In the genomic region with DNA sequence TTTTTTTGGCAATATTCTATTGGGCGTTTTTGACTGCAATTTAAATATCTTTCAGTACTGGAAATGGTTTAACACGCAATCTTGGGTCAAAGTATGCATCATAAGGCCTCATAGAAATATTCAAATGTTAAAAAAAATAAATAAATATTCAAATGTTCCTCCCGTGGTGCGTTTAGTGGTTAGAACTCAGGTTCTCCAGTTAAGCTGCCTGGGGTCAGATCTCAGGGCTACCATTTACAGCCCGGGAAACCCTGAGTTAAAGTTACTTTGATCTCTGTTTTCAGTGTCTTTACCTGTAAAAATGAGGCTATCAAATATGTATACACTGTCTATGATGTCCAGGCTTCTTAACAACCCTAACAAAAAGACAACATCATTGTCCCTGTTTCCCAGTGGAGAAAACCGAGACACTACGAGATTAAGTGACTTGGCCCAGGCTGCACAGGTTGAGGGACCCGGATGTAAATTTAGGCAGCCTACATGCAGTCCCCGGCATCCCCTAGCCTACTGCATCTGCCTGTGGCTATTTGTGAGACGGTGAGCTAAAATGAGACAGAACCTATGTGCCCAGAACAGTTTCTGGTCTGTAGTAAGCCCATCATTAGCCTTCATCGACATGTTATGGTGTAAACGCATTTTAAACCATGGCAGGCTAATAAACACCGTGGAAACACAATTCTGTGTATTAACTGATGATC, we compare ENCODE assay signal across 9 cellular contexts. TPM values are rescaled to one million over a fixed set of nuclear protein-coding genes. Genes with fewer than 3 reads are reported as not detected.
A peak's percentile ranks its signal among the peaks of the same experiment; 100 is the strongest.
DNase-seq lines count a peak whose midpoint lies in the region; TF ChIP-seq lines count a peak whose summit lies in the region.
"Had no signal": no experiment of that assay in that cellular context is flagged by ENCODE, and none has a peak within 500 bp of the region (broad histone marks: within the 10 kb centered on the region; RNA-seq: fewer than 3 reads in every experiment).

No MANE protein-coding gene starts in this region.

- H3K27ac ChIP-seq in coronary artery: peak overlapping the region in 1 of 2 donors; percentile 57

- no peaks in the 10 kb centered on the region for H3K27me3 ChIP-seq in MG63

- no peaks in the 10 kb centered on the region for H3K9me3 ChIP-seq in MG63

- H3K4me3 ChIP-seq in MG63: peak overlapping the region; percentile 96
- peak overlapping the region; percentile 91 for H3K4me3 ChIP-seq in coronary artery

- H3K4me1 Mint-ChIP-seq in nephron progenitor cell: peaks cover 37% of the 10 kb centered on the region

- peaks cover 59% of the 10 kb centered on the region for H3K36me3 ChIP-seq in MG63

- peaks cover 7% of the 10 kb centered on the region for H3K9me3 Mint-ChIP-seq in nephron progenitor cell

- peaks cover 13% of the 10 kb centered on the region for H3K27me3 Mint-ChIP-seq in nephron progenitor cell (ENCODE audit: low read depth, poor library complexity)

- TF ChIP-seq CTCF in coronary artery (IDR thresholded peaks at IDR 0.05) (no peak), nephron progenitor cell (IDR thresholded peaks at IDR 0.05) (no peak)

- peak overlapping the region; percentile 91 for H3K4me3 Mint-ChIP-seq in nephron progenitor cell

- H3K27ac Mint-ChIP-seq in nephron progenitor cell: no peak overlapping the region

- peaks cover 28% of the 10 kb centered on the region for H3K36me3 Mint-ChIP-seq in nephron progenitor cell (ENCODE audit: low read depth)

- DNase-seq in COLO668 (lab: John Stamatoyannopoulos, UW; ENCODE audit: unreplicated experiment) (peak; percentile 25), MG63 (no peak), coronary artery (ENCODE audit: low spot score) (no peak), nephron progenitor cell (no peak), C1 segment of cervical spinal cord (lab: John Stamatoyannopoulos, UW) (no peak), retina (no peak), NCI-H510A (lab: John Stamatoyannopoulos, UW) (no peak)
- DNase-seq in stimulated activated CD4-positive, alpha-beta T cell treated with anti-CD3 and anti-CD28 coated beads, Interleukin-2, amount 100 ng/mL, for 48 hours: no peak
- DNase-seq: NCI-H446 treated with DMSO at 0.1 percent for 48 hours had no signal

RNA-seq across cellular contexts. Expression of gene FHL2, which starts 1.7 kb away (rescaled TPM):
- total RNA-seq in MG63 (2014; rRNA removed; shearing (Covaris generic); ENCODE audit: low replicate concordance): 166 and 245 TPM in 2 replicates

RNA-seq across cellular contexts. Expression of gene C2orf49, which starts 59.8 kb away (rescaled TPM):
- 12.2 and 16.7 TPM in 2 replicates for total RNA-seq in MG63 (2014; rRNA removed; shearing (Covaris generic); ENCODE audit: low replicate concordance)
